In genomic region chr12:53299454-53300180, GRCh38 we compare ENCODE assay signal across 1 cellular context.
TF ChIP-seq lines count a peak whose summit lies in the region.

A gene with protein sequence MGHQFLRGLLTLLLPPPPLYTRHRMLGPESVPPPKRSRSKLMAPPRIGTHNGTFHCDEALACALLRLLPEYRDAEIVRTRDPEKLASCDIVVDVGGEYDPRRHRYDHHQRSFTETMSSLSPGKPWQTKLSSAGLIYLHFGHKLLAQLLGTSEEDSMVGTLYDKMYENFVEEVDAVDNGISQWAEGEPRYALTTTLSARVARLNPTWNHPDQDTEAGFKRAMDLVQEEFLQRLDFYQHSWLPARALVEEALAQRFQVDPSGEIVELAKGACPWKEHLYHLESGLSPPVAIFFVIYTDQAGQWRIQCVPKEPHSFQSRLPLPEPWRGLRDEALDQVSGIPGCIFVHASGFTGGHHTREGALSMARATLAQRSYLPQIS (plus strand): TSS chr12:53299695. CDS start chr12:53299738, 43 bp downstream.

TF ChIP-seq in HEK293, 187 proteins besides CTCF, POLR2A, EP300 and RAD21 (continued from another document and continues in another):
- no peak for TF ChIP-seq ZNF362 (tag by site-specific recombination; IDR thresholded peaks at IDR 0.05)
- TF ChIP-seq ZNF629 (tag by site-specific recombination; IDR thresholded peaks at IDR 0.05), result peak; percentile 76
- TF ChIP-seq ZNF777 (tag by site-specific recombination; IDR thresholded peaks at IDR 0.05; ENCODE audit: borderline replicate concordance), result no peak
- TF ChIP-seq ZNF354C (tag by site-specific recombination; IDR thresholded peaks at IDR 0.05; ENCODE audit: borderline replicate concordance, low read depth), result no peak
- 0 out of 2 replicates have a peak, but pooled peaks have one; percentile 45 for TF ChIP-seq ZNF121 (tag by site-specific recombination; IDR thresholded peaks at IDR 0.05)
- TF ChIP-seq SETDB1 (IDR thresholded peaks at IDR 0.05; ENCODE audit: insufficient read length, low read length), result no peak
- 0 out of 2 replicates have a peak, but pooled peaks have one; percentile 34 for TF ChIP-seq ZNF146 (tag by site-specific recombination; IDR thresholded peaks at IDR 0.05)
- TF ChIP-seq ZNF658 (tag by site-specific recombination; IDR thresholded peaks at IDR 0.05), result no peak
- TF ChIP-seq ZNF398 (tag by site-specific recombination; IDR thresholded peaks at IDR 0.05), result no peak
- TF ChIP-seq ZEB2 (tag by site-specific recombination; IDR thresholded peaks at IDR 0.05), result peak; percentile 76; the same call in 1 of the 2 replicates
- peak; percentile 56 for TF ChIP-seq FEZF1 (tag by site-specific recombination; IDR thresholded peaks at IDR 0.05)
- peak; percentile 50 for TF ChIP-seq ZBTB8A (tag by site-specific recombination; IDR thresholded peaks at IDR 0.05)
- no peak for TF ChIP-seq ZNF626 (tag by site-specific recombination; IDR thresholded peaks at IDR 0.05)
- TF ChIP-seq ZNF549 (tag by site-specific recombination; IDR thresholded peaks at IDR 0.05), result no peak
- TF ChIP-seq, protein P1, sequence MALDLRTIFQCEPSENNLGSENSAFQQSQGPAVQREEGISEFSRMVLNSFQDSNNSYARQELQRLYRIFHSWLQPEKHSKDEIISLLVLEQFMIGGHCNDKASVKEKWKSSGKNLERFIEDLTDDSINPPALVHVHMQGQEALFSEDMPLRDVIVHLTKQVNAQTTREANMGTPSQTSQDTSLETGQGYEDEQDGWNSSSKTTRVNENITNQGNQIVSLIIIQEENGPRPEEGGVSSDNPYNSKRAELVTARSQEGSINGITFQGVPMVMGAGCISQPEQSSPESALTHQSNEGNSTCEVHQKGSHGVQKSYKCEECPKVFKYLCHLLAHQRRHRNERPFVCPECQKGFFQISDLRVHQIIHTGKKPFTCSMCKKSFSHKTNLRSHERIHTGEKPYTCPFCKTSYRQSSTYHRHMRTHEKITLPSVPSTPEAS (tag by site-specific recombination; IDR thresholded peaks at IDR 0.05), result peak; percentile 21; the same call in 1 of the 2 replicates
- TF ChIP-seq ZNF776 (tag by site-specific recombination; IDR thresholded peaks at IDR 0.05; ENCODE audit: borderline replicate concordance), result no peak
- no peak for TF ChIP-seq ZNF416 (tag by site-specific recombination; IDR thresholded peaks at IDR 0.05)
- TF ChIP-seq ZNF747 (tag by site-specific recombination; IDR thresholded peaks at IDR 0.05), result no peak
- TF ChIP-seq, protein P2, sequence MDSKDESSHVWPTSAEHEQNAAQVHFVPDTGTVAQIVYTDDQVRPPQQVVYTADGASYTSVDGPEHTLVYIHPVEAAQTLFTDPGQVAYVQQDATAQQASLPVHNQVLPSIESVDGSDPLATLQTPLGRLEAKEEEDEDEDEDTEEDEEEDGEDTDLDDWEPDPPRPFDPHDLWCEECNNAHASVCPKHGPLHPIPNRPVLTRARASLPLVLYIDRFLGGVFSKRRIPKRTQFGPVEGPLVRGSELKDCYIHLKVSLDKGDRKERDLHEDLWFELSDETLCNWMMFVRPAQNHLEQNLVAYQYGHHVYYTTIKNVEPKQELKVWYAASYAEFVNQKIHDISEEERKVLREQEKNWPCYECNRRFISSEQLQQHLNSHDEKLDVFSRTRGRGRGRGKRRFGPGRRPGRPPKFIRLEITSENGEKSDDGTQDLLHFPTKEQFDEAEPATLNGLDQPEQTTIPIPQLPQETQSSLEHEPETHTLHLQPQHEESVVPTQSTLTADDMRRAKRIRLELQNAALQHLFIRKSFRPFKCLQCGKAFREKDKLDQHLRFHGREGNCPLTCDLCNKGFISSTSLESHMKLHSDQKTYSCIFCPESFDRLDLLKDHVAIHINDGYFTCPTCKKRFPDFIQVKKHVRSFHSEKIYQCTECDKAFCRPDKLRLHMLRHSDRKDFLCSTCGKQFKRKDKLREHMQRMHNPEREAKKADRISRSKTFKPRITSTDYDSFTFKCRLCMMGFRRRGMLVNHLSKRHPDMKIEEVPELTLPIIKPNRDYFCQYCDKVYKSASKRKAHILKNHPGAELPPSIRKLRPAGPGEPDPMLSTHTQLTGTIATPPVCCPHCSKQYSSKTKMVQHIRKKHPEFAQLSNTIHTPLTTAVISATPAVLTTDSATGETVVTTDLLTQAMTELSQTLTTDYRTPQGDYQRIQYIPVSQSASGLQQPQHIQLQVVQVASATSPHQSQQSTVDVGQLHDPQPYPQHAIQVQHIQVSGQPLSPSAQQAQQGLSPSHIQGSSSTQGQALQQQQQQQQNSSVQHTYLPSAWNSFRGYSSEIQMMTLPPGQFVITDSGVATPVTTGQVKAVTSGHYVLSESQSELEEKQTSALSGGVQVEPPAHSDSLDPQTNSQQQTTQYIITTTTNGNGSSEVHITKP (tag by site-specific recombination; IDR thresholded peaks at IDR 0.05), result peak; percentile 99
- TF ChIP-seq ZNF704 (tag by site-specific recombination; IDR thresholded peaks at IDR 0.05), result no peak
- TF ChIP-seq ZNF2 (tag by site-specific recombination; IDR thresholded peaks at IDR 0.05), result peak; percentile 89; the same call in 1 of the 2 replicates
- TF ChIP-seq, protein P3, sequence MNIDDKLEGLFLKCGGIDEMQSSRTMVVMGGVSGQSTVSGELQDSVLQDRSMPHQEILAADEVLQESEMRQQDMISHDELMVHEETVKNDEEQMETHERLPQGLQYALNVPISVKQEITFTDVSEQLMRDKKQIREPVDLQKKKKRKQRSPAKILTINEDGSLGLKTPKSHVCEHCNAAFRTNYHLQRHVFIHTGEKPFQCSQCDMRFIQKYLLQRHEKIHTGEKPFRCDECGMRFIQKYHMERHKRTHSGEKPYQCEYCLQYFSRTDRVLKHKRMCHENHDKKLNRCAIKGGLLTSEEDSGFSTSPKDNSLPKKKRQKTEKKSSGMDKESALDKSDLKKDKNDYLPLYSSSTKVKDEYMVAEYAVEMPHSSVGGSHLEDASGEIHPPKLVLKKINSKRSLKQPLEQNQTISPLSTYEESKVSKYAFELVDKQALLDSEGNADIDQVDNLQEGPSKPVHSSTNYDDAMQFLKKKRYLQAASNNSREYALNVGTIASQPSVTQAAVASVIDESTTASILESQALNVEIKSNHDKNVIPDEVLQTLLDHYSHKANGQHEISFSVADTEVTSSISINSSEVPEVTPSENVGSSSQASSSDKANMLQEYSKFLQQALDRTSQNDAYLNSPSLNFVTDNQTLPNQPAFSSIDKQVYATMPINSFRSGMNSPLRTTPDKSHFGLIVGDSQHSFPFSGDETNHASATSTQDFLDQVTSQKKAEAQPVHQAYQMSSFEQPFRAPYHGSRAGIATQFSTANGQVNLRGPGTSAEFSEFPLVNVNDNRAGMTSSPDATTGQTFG (tag by site-specific recombination; IDR thresholded peaks at IDR 0.05; ENCODE audit: borderline replicate concordance), result no peak
- TF ChIP-seq SP2 (tag by site-specific recombination; IDR thresholded peaks at IDR 0.05), result peak; percentile 98
- 0 out of 2 replicates have a peak, but pooled peaks have one; percentile 8 for TF ChIP-seq SCRT2 (tag by site-specific recombination; IDR thresholded peaks at IDR 0.05)
- TF ChIP-seq ZNF449 (tag by site-specific recombination; IDR thresholded peaks at IDR 0.05), result no peak
- no peak for TF ChIP-seq ZBTB49 (tag by site-specific recombination; IDR thresholded peaks at IDR 0.05; ENCODE audit: low read depth)
- TF ChIP-seq ZNF426 (tag by site-specific recombination; IDR thresholded peaks at IDR 0.05), result no peak
- peak; percentile 88 for TF ChIP-seq ZBTB20 (tag by site-specific recombination; IDR thresholded peaks at IDR 0.05)
- TF ChIP-seq RBAK (tag by site-specific recombination; IDR thresholded peaks at IDR 0.05), result no peak
- no peak for TF ChIP-seq ZNF624 (tag by site-specific recombination; IDR thresholded peaks at IDR 0.05)
- no peak for TF ChIP-seq ZNF664 (tag by site-specific recombination; IDR thresholded peaks at IDR 0.05)
- TF ChIP-seq YY2 (tag by site-specific recombination; IDR thresholded peaks at IDR 0.05), result peak; percentile 92
- TF ChIP-seq ZNF660 (tag by site-specific recombination; IDR thresholded peaks at IDR 0.05), result 0 out of 2 replicates have a peak, but pooled peaks have one; percentile 27
- TF ChIP-seq ZNF266 (tag by site-specific recombination; IDR thresholded peaks at IDR 0.05; ENCODE audit: low read depth), result no peak
- TF ChIP-seq ZNF792 (tag by site-specific recombination; IDR thresholded peaks at IDR 0.05), result 0 out of 2 replicates have a peak, but pooled peaks have one; percentile 81
- TF ChIP-seq REST (tag by site-specific recombination; IDR thresholded peaks at IDR 0.05), result 0 out of 2 replicates have a peak, but pooled peaks have one; percentile 47
- no peak for TF ChIP-seq ZNF677 (tag by site-specific recombination; IDR thresholded peaks at IDR 0.05)
